8 cellular contexts compared by ENCODE assay signal in the genomic region with DNA sequence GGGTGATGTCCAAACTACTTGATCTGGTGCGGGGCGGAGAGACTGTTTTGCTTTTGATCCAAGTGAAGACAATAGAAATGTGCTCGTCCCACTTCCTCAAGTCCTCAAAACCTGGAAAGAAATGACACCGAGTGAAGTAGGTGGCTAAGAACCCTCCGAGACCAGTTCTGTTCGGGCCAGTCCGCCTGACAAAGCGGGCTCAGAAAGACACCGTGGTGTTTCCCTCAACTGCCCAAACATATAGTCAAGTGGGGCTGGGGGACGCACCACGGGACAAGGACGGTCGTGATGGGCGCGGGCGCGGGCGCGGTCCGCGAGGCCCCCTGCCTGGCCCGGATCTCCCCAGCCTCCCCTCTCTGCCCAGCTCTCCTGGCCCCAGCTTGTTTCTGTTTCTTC. TPM values are rescaled to one million over a fixed set of nuclear protein-coding genes. Genes with fewer than 3 reads are reported as not detected.
DNase-seq lines count a peak whose midpoint lies in the region; ATAC-seq and TF ChIP-seq lines count a peak whose summit lies in the region.

No MANE protein-coding gene starts in this region.

- H3K4me3 ChIP-seq in AG10803 (ENCODE audit: low read length) = peak overlapping the region; percentile 95
- H3K4me3 ChIP-seq in fibroblast of pulmonary artery (replicated peaks; ENCODE audit: low read depth, low read length) = peak overlapping the region; percentile 94
- H3K4me3 ChIP-seq in prostate gland = peak overlapping the region; percentile 47 to 69

- DNase-seq in AG10803 (ENCODE audit: low read depth) (peak; percentile 58), GM13976 (ENCODE audit: low spot score) (peak; percentile 33), fibroblast of pulmonary artery (ENCODE audit: low read depth) (peak; percentile 74), prostate gland (ENCODE audit: low spot score) (no peak), kidney glomerular epithelial cell (lab: John Stamatoyannopoulos, UW) (no peak)
- peak; percentile 43 for DNase-seq in activated CD8-positive, alpha-beta T cell treated with anti-CD3 and anti-CD28 coated beads for 36 hours

- peak overlapping the region; percentile 98 for H3K27ac Mint-ChIP-seq in activated CD8-positive, alpha-beta T cell treated with anti-CD3 and anti-CD28 coated beads for 36 hours

- in situ Hi-C loops in GM13976 (cut with MboI; ENCODE audit: low sequenced_read_pairs, unreplicated experiment) = loop anchor here (25.0 kb wide), 1 partner anchor 693 kb away; the partner anchor contains the start of genes CAPS2 and GLIPR1L1

- CTCF ChIA-PET in activated CD8-positive, alpha-beta T cell treated with anti-CD3 and anti-CD28 coated beads for 36 hours (lab: Charles Lee) = interaction anchor here (0.9 to 6.0 kb wide), 8 partner anchors 10 to 546 kb away, joined by 3 to 28 read pairs (median 14); no protein-coding TSS in a partner anchor

- H3K4me1 Mint-ChIP-seq in activated CD8-positive, alpha-beta T cell treated with anti-CD3 and anti-CD28 coated beads for 36 hours (ENCODE audit: low read depth) = peaks cover 45% of the 10 kb centered on the region

- TF ChIP-seq POLR2A in prostate gland (IDR thresholded peaks at IDR 0.05) = peak; percentile 18

- intact Hi-C loops in activated CD8-positive, alpha-beta T cell treated with anti-CD3 and anti-CD28 coated beads for 36 hours (cut with micrococcal nuclease) = loop anchor here (2.0 to 10.0 kb wide), 5 partner anchors 51 to 695 kb away; partner anchors contain the start of genes CAPS2 and GLIPR1L1
- intact Hi-C loops in prostate gland (cut with DNase I) = loop anchor here (2.0 to 10.0 kb wide), 5 partner anchors 208 to 525 kb away; partner anchors contain the start of genes BBS10 and OSBPL8

- TF ChIP-seq CTCF in AG10803 (conservative IDR thresholded peaks at IDR 0.05; ENCODE audit: low read length) = no peak
- no peak for TF ChIP-seq CTCF in GM13976 (IDR thresholded peaks at IDR 0.05; ENCODE audit: borderline replicate concordance, control extremely low read depth, extremely low read depth, insufficient read depth, missing control alignments)
- no peak for TF ChIP-seq CTCF in activated CD8-positive, alpha-beta T cell treated with anti-CD3 and anti-CD28 coated beads for 36 hours (IDR thresholded peaks at IDR 0.05)
- TF ChIP-seq CTCF in fibroblast of pulmonary artery (IDR thresholded peaks at IDR 0.05; ENCODE audit: low read length, missing control alignments) = no peak
- TF ChIP-seq CTCF in prostate gland (IDR thresholded peaks at IDR 0.05) = no peak

- peak overlapping the region; percentile 85 to 92 for H3K27ac ChIP-seq in prostate gland

- POLR2A ChIA-PET in activated CD8-positive, alpha-beta T cell treated with anti-CD3 and anti-CD28 coated beads for 36 hours (lab: Charles Lee) = interaction anchor here (1.3 to 6.0 kb wide), 8 partner anchors 9 to 118 kb away, joined by 4 to 75 read pairs (median 28); no protein-coding TSS in a partner anchor

- no peaks in the 10 kb centered on the region for H3K36me3 ChIP-seq in prostate gland

- H3K9me3 Mint-ChIP-seq in activated CD8-positive, alpha-beta T cell treated with anti-CD3 and anti-CD28 coated beads for 36 hours = no peaks in the 10 kb centered on the region

- H3K4me3 Mint-ChIP-seq in activated CD8-positive, alpha-beta T cell treated with anti-CD3 and anti-CD28 coated beads for 36 hours = peak overlapping the region; percentile 97

- no peak for ATAC-seq in activated CD8-positive, alpha-beta T cell treated with anti-CD3 and anti-CD28 coated beads for 36 hours
- ATAC-seq in GM18909 (IDR thresholded peaks at IDR 0.05; ENCODE audit: poor library complexity, unreplicated experiment) = no peak
- ATAC-seq in HG03135 (IDR thresholded peaks at IDR 0.05; ENCODE audit: unreplicated experiment) = no peak

- H3K27me3 ChIP-seq in prostate gland (replicated peaks; ENCODE audit: insufficient read depth) = no peaks in the 10 kb centered on the region

- WGBS in prostate gland = under 1% methylated on average over 22 of the region's 22 CpGs

- H3K9me3 ChIP-seq in prostate gland = no peaks in the 10 kb centered on the region

- H3K4me1 ChIP-seq in prostate gland (replicated peaks) = no peaks in the 10 kb centered on the region

- peaks cover 55% of the 10 kb centered on the region for H3K36me3 Mint-ChIP-seq in activated CD8-positive, alpha-beta T cell treated with anti-CD3 and anti-CD28 coated beads for 36 hours (ENCODE audit: low read depth)

- H3K27me3 Mint-ChIP-seq in activated CD8-positive, alpha-beta T cell treated with anti-CD3 and anti-CD28 coated beads for 36 hours = no peaks in the 10 kb centered on the region

RNA-seq across cellular contexts. Expression of gene PHLDA1, which starts 1.6 kb away (rescaled TPM):
- 10 to 100 TPM; 33.9 to 35.0 TPM for total RNA-seq in activated CD8-positive, alpha-beta T cell treated with anti-CD3 and anti-CD28 coated beads for 36 hours
- total RNA-seq in prostate gland = 10 to 100 TPM in 1 of 2 donors, 1 to 10 TPM in 1; 8.8 to 11.8 TPM

RNA-seq across cellular contexts. Expression of gene NAP1L1, which starts 54.5 kb away (rescaled TPM):
- 1,000 to 10,000 TPM; 1,090 to 1,104 TPM for total RNA-seq in activated CD8-positive, alpha-beta T cell treated with anti-CD3 and anti-CD28 coated beads for 36 hours
- 100 to 1,000 TPM; 223 to 325 TPM for total RNA-seq in prostate gland

Comparison
In these comparisons a context has a peak if more than half of its experiments do, and no peak if none do; other contexts are left out.
1. DNase-seq: peak in AG10803 (single experiment), GM13976 (single experiment), activated CD8-positive, alpha-beta T cell treated with anti-CD3 and anti-CD28 coated beads for 36 hours (single experiment) and fibroblast of pulmonary artery (single experiment); none in prostate gland (single experiment) and kidney glomerular epithelial cell (single experiment).
2. Peak in every context shown above with its lines, with median percentiles within 50 percentile points of each other: H3K4me3 ChIP-seq.